Comparison of ENCODE assay signal across 3 cellular contexts in genomic region chr1:153532161-153532560, GRCh38.
A peak's percentile ranks its signal among the peaks of the same experiment; 100 is the strongest.
TF ChIP-seq lines count a peak whose summit lies in the region.

No MANE protein-coding gene starts in this region.

TF ChIP-seq in SK-N-SH, 30 proteins besides CTCF, POLR2A, EP300 and RAD21:
- TF ChIP-seq GATA2 (CRISPR knock-in tag; IDR thresholded peaks at IDR 0.05) (no peak), GABPA (IDR thresholded peaks at IDR 0.05; ENCODE audit: low read depth) (0 out of 2 replicates have a peak, but pooled peaks have one; percentile 12), NFIC (IDR thresholded peaks at IDR 0.05; ENCODE audit: borderline replicate concordance) (no peak)

TF ChIP-seq in SK-N-SH treated with all-trans-retinoic acid at 6 μM for 48 hours, 23 proteins besides CTCF, POLR2A, EP300 and RAD21:
- no peak for TF ChIP-seq ISL1 (CRISPR knock-in tag; IDR thresholded peaks at IDR 0.05)
TF ChIP-seq in SK-N-SH treated with all-trans-retinoic acid at 6 μM for 48 hours: peak in this region for 0.

TF ChIP-seq in endothelial cell of umbilical vein, 7 proteins besides CTCF, POLR2A, EP300 and RAD21:
- TF ChIP-seq MYC (IDR thresholded peaks at IDR 0.05; ENCODE audit: low read depth, low read length) (no peak), POLR2AphosphoS5 (IDR thresholded peaks at IDR 0.05; ENCODE audit: insufficient read depth, low read depth, low read length) (peak; percentile 14), GATA2 (IDR thresholded peaks at IDR 0.05; ENCODE audit: insufficient read depth, insufficient read length, low read depth, low read length) (no peak), FOS (IDR thresholded peaks at IDR 0.05; ENCODE audit: borderline replicate concordance, insufficient read depth, low read length) (peak; percentile 50), JUN (IDR thresholded peaks at IDR 0.05; ENCODE audit: borderline replicate concordance, insufficient read depth, insufficient read length, low read depth) (no peak)
- TF ChIP-seq, protein P1, sequence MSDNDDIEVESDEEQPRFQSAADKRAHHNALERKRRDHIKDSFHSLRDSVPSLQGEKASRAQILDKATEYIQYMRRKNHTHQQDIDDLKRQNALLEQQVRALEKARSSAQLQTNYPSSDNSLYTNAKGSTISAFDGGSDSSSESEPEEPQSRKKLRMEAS (IDR thresholded peaks at IDR 0.05; ENCODE audit: insufficient read depth, insufficient read length), result no peak
